29 cellular contexts compared by ENCODE assay signal in genomic region chr2:146561996-146562395, GRCh38.
"Had no signal": no experiment of that assay in that cellular context is flagged by ENCODE, and none has a peak within 500 bp of the region (broad histone marks: within the 10 kb centered on the region; RNA-seq: fewer than 3 reads in every experiment).

No MANE protein-coding gene starts in this region.

- H3K27ac ChIP-seq: left ventricle myocardium inferior, pancreas, prostate gland, skin epidermis, stomach, testis, thyroid gland, upper lobe of right lung had no signal

- DNase-seq: hippocampal formation; immature natural killer cell; islet precursor cell; left ventricle myocardium inferior; midbrain; mucosa of descending colon; naive thymus-derived CD4-positive, alpha-beta T cell; nucleus accumbens; pancreas; posterior cingulate gyrus; retina; right cardiac atrium; stimulated activated CD4-positive, alpha-beta T cell treated with anti-CD3 and anti-CD28 coated beads, Interleukin-12 subunit alpha, Interleukin-12 subunit beta, amount 100 ng/mL, for 4 hours; stimulated activated CD4-positive, alpha-beta T cell treated with anti-CD3 and anti-CD28 coated beads, Interleukin-15, amount 100 ng/mL, for 24 hours; stimulated activated CD4-positive, alpha-beta T cell treated with anti-CD3 and anti-CD28 coated beads, Interleukin-2, amount 100 ng/mL, for 24 hours; stimulated activated CD4-positive, alpha-beta T cell treated with anti-CD3 and anti-CD28 coated beads, Interleukin-4, amount 100 ng/mL, for 1 hour; stimulated activated naive B cell treated with anti-CD40 and anti-IgM and Interleukin-4, amounts not matched to agents 10 μg/mL and 1 μg/mL and 100 μg/mL, for 72 hours; stimulated activated naive CD8-positive, alpha-beta T cell treated with anti-CD3 and anti-CD28 coated beads, Interleukin-15, Interleukin-2, amounts not matched to agents 100 U/mL and 50 U/mL, for 24 hours; stomach; testis; thyroid gland; trophoblast cell; upper lobe of right lung had no signal

- H3K27me3 ChIP-seq: pancreas, stomach, testis, thyroid gland, upper lobe of right lung had no signal

- H3K36me3 ChIP-seq: left ventricle myocardium inferior, pancreas, prostate gland, stomach, thyroid gland, upper lobe of right lung had no signal

- H3K4me1 ChIP-seq: left ventricle myocardium inferior, pancreas, prostate gland, stomach, testis, thyroid gland, upper lobe of right lung had no signal

- H3K4me3 ChIP-seq: left ventricle myocardium inferior, lung, mucosa of descending colon, pancreas, prostate gland, skin epidermis, stomach, testis, thyroid gland, upper lobe of right lung had no signal

- ATAC-seq: mucosa of descending colon; naive thymus-derived CD4-positive, alpha-beta T cell; natural killer cell treated with Interleukin-12 subunit alpha and Interleukin-12 subunit beta and Interleukin-15 and Interleukin-18, amount 100 ng/mL, for 72 hours; pancreas; right cardiac atrium; sciatic nerve; stimulated activated naive B cell treated with anti-CD40 and anti-IgM and Interleukin-4, amounts not matched to agents 10 μg/mL and 1 μg/mL and 100 μg/mL, for 72 hours; stimulated activated naive CD8-positive, alpha-beta T cell treated with anti-CD3 and anti-CD28 coated beads, Interleukin-15, Interleukin-2, amounts not matched to agents 100 U/mL and 50 U/mL, for 24 hours; upper lobe of right lung had no signal

- H3K27me3 Mint-ChIP-seq: memory B cell; naive thymus-derived CD4-positive, alpha-beta T cell; natural killer cell treated with Interleukin-12 subunit alpha and Interleukin-12 subunit beta and Interleukin-15 and Interleukin-18, amount 100 ng/mL, for 72 hours; stimulated activated naive B cell treated with anti-CD40 and anti-IgM and Interleukin-4, amounts not matched to agents 10 μg/mL and 1 μg/mL and 100 μg/mL, for 72 hours had no signal

- H3K4me3 Mint-ChIP-seq: immature natural killer cell; memory B cell; naive thymus-derived CD4-positive, alpha-beta T cell; natural killer cell treated with Interleukin-12 subunit alpha and Interleukin-12 subunit beta and Interleukin-15 and Interleukin-18, amount 100 ng/mL, for 72 hours; stimulated activated naive B cell treated with anti-CD40 and anti-IgM and Interleukin-4, amounts not matched to agents 10 μg/mL and 1 μg/mL and 100 μg/mL, for 72 hours had no signal

- H3K9me3 ChIP-seq: left ventricle myocardium inferior, mucosa of descending colon, pancreas, prostate gland, stomach, testis, thyroid gland, upper lobe of right lung had no signal

- H3K27ac Mint-ChIP-seq: immature natural killer cell; memory B cell; naive thymus-derived CD4-positive, alpha-beta T cell; natural killer cell treated with Interleukin-12 subunit alpha and Interleukin-12 subunit beta and Interleukin-15 and Interleukin-18, amount 100 ng/mL, for 72 hours; stimulated activated naive B cell treated with anti-CD40 and anti-IgM and Interleukin-4, amounts not matched to agents 10 μg/mL and 1 μg/mL and 100 μg/mL, for 72 hours had no signal

- H3K4me1 Mint-ChIP-seq: immature natural killer cell; memory B cell; naive thymus-derived CD4-positive, alpha-beta T cell; stimulated activated naive B cell treated with anti-CD40 and anti-IgM and Interleukin-4, amounts not matched to agents 10 μg/mL and 1 μg/mL and 100 μg/mL, for 72 hours had no signal

- H3K9me3 Mint-ChIP-seq: memory B cell; stimulated activated naive B cell treated with anti-CD40 and anti-IgM and Interleukin-4, amounts not matched to agents 10 μg/mL and 1 μg/mL and 100 μg/mL, for 72 hours had no signal

- H3K36me3 Mint-ChIP-seq: immature natural killer cell; memory B cell; naive thymus-derived CD4-positive, alpha-beta T cell; natural killer cell treated with Interleukin-12 subunit alpha and Interleukin-12 subunit beta and Interleukin-15 and Interleukin-18, amount 100 ng/mL, for 72 hours; stimulated activated naive B cell treated with anti-CD40 and anti-IgM and Interleukin-4, amounts not matched to agents 10 μg/mL and 1 μg/mL and 100 μg/mL, for 72 hours had no signal
